13 cellular contexts compared by ENCODE assay signal in the genomic region with DNA sequence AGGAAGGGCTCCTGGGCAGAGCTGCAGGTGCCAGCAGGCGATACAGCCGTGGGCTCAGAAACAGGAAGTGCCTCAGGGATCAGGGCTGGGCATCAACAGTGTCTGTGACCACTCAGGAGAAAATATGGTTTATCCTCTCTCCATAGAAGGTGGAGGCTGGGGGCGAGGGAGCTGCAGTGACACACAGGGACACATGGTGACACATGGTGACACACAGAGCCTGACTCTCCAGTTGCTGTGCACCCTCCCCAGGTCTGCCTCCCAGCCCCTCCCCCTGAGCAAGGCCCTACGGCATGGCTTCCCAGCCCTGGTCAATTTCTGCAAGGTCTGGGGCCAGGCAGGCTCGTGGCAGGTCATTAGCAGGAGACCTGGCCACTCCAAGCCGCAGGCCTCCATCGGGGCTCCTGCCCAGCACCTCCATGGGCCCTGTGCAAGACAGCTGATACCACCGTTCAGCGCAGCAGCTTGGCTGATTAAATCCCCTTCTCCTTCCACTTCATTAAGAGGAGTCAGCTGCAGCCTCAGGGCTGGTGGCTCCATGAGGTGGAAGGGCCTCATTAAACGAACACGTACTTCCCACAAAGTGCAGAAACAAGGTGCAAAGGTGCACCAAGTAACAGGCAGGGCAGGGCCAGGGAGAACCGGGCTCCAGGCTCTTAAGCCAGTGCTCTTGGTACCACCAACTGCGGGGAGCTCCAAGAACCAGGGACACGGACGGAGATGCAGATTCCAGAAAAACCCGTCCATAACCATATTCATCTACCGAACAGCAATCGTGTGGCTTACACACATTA.
DNase-seq lines count a peak whose midpoint lies in the region; ATAC-seq, FAIRE-seq and TF ChIP-seq lines count a peak whose summit lies in the region.
"Had no signal": no experiment of that assay in that cellular context is flagged by ENCODE, and none has a peak within 500 bp of the region (broad histone marks: within the 10 kb centered on the region; RNA-seq: fewer than 3 reads in every experiment).

No MANE protein-coding gene starts in this region.

- no peak for TF ChIP-seq EP300 in transverse colon (IDR thresholded peaks at IDR 0.05; ENCODE audit: low read depth)

- no peak for TF ChIP-seq POLR2A in transverse colon (IDR thresholded peaks at IDR 0.05)

- 81 to 90% methylated on average over 2 to 18 of the region's 18 CpGs for WGBS in transverse colon (ENCODE audit: low coverage in 1 of 2), 2 donors

- H3K27ac ChIP-seq in transverse colon: peak overlapping the region in 3 of 4 donors; percentile 7 to 34 (median 16)
- H3K27ac ChIP-seq: right atrium auricular region had no signal

- H3K9me3 Mint-ChIP-seq in activated CD4-positive, alpha-beta memory T cell treated with anti-CD3 and anti-CD28 coated beads for 36 hours: no peaks in the 10 kb centered on the region
- no peaks in the 10 kb centered on the region for H3K9me3 Mint-ChIP-seq in activated CD4-positive, alpha-beta memory T cell treated with anti-CD3 and anti-CD28 coated beads, Interleukin-2, amount 10 ng/mL, durations not matched to agents 7 days and 5 days
- H3K9me3 Mint-ChIP-seq: activated T-cell treated with anti-CD3 and anti-CD28 coated beads, Interleukin-2, amount 50 U/mL, for 72 hours had no signal

- H3K36me3 ChIP-seq in transverse colon: no peaks in the 10 kb centered on the region
- H3K36me3 ChIP-seq: right atrium auricular region had no signal

- in situ Hi-C loops in transverse colon (cut with MboI; ENCODE audit: low pct_ligation_motif_present in 1 of 4, low pct_unique_long_range_greater_than_20kb in 1 of 4, low sequenced_read_pairs in 3 of 4): loop anchor here in 1 of 4 donors (25.0 kb wide), 1 partner anchor 345 kb away; no protein-coding TSS in a partner anchor

- no peak overlapping the region for H3K4me3 Mint-ChIP-seq in activated CD4-positive, alpha-beta memory T cell treated with anti-CD3 and anti-CD28 coated beads for 36 hours
- no peak overlapping the region for H3K4me3 Mint-ChIP-seq in activated CD4-positive, alpha-beta memory T cell treated with anti-CD3 and anti-CD28 coated beads, Interleukin-2, amount 10 ng/mL, durations not matched to agents 7 days and 5 days
- H3K4me3 Mint-ChIP-seq: activated T-cell treated with anti-CD3 and anti-CD28 coated beads, Interleukin-2, amount 50 U/mL, for 72 hours had no signal

- H3K4me3 ChIP-seq in epithelial cell of esophagus (ENCODE audit: low read length) (no peak overlapping the region), transverse colon (no peak overlapping the region)
- H3K4me3 ChIP-seq: right atrium auricular region had no signal

- no peaks in the 10 kb centered on the region for H3K36me3 Mint-ChIP-seq in activated CD4-positive, alpha-beta memory T cell treated with anti-CD3 and anti-CD28 coated beads for 36 hours
- no peaks in the 10 kb centered on the region for H3K36me3 Mint-ChIP-seq in activated CD4-positive, alpha-beta memory T cell treated with anti-CD3 and anti-CD28 coated beads, Interleukin-2, amount 10 ng/mL, durations not matched to agents 7 days and 5 days (ENCODE audit: low read depth)

- no peaks in the 10 kb centered on the region for H3K27me3 Mint-ChIP-seq in activated CD4-positive, alpha-beta memory T cell treated with anti-CD3 and anti-CD28 coated beads for 36 hours
- H3K27me3 Mint-ChIP-seq in activated CD4-positive, alpha-beta memory T cell treated with anti-CD3 and anti-CD28 coated beads, Interleukin-2, amount 10 ng/mL, durations not matched to agents 7 days and 5 days: no peaks in the 10 kb centered on the region

- POLR2A ChIA-PET in activated CD4-positive, alpha-beta memory T cell treated with anti-CD3 and anti-CD28 coated beads for 36 hours (lab: Charles Lee): no interaction called here
- POLR2A ChIA-PET in activated CD4-positive, alpha-beta memory T cell treated with anti-CD3 and anti-CD28 coated beads, Interleukin-2, amount 10 ng/mL, durations not matched to agents 7 days and 5 days (lab: Charles Lee): no interaction called here

- no peaks in the 10 kb centered on the region for H3K27me3 ChIP-seq in transverse colon
- H3K27me3 ChIP-seq: right atrium auricular region had no signal

- peaks cover 20 to 34% (median 29%) of the 10 kb centered on the region in 4 donors for H3K4me1 ChIP-seq in transverse colon

- peaks cover 6% of the 10 kb centered on the region for H3K4me1 Mint-ChIP-seq in activated CD4-positive, alpha-beta memory T cell treated with anti-CD3 and anti-CD28 coated beads for 36 hours (ENCODE audit: low read depth)
- no peaks in the 10 kb centered on the region for H3K4me1 Mint-ChIP-seq in activated CD4-positive, alpha-beta memory T cell treated with anti-CD3 and anti-CD28 coated beads, Interleukin-2, amount 10 ng/mL, durations not matched to agents 7 days and 5 days

- CTCF ChIA-PET in activated CD4-positive, alpha-beta memory T cell treated with anti-CD3 and anti-CD28 coated beads for 36 hours (lab: Charles Lee): no interaction called here
- CTCF ChIA-PET in activated CD4-positive, alpha-beta memory T cell treated with anti-CD3 and anti-CD28 coated beads, Interleukin-2, amount 10 ng/mL, durations not matched to agents 7 days and 5 days (lab: Charles Lee): no interaction called here

- H3K9me3 ChIP-seq in transverse colon: no peaks in the 10 kb centered on the region
- H3K9me3 ChIP-seq: right atrium auricular region had no signal

- intact Hi-C loops in activated CD4-positive, alpha-beta memory T cell treated with anti-CD3 and anti-CD28 coated beads for 36 hours (cut with micrococcal nuclease): no loop called here
- intact Hi-C loops in transverse colon (cut with DNase I; ENCODE audit: low total_unique reads) (no loop called here), Right ventricle myocardium inferior (cut with DNase I) (no loop called here)

- TF ChIP-seq CTCF in epithelial cell of esophagus (IDR thresholded peaks at IDR 0.05; ENCODE audit: insufficient read depth, low read depth, low read length, missing control alignments): no peak
- no peak for TF ChIP-seq CTCF in transverse colon (IDR thresholded peaks at IDR 0.05)

- no peak overlapping the region for H3K27ac Mint-ChIP-seq in activated CD4-positive, alpha-beta memory T cell treated with anti-CD3 and anti-CD28 coated beads for 36 hours
- no peak overlapping the region for H3K27ac Mint-ChIP-seq in activated CD4-positive, alpha-beta memory T cell treated with anti-CD3 and anti-CD28 coated beads, Interleukin-2, amount 10 ng/mL, durations not matched to agents 7 days and 5 days
- H3K27ac Mint-ChIP-seq: activated T-cell treated with anti-CD3 and anti-CD28 coated beads, Interleukin-2, amount 50 U/mL, for 72 hours had no signal

- DNase-seq in activated CD4-positive, alpha-beta memory T cell treated with anti-CD3 and anti-CD28 coated beads for 36 hours: peak; percentile 18
- no peak for DNase-seq in activated CD4-positive, alpha-beta memory T cell treated with anti-CD3 and anti-CD28 coated beads, Interleukin-2, amount 10 ng/mL, durations not matched to agents 7 days and 5 days
- peak; percentile 9 for DNase-seq in RCC 7860 (ENCODE audit: low spot score)
- DNase-seq in epithelial cell of esophagus (ENCODE audit: low read depth): peak; percentile 16
- DNase-seq in transverse colon: no peak
- DNase-seq in Right ventricle myocardium inferior (ENCODE audit: missing footprints): no peak
- DNase-seq: activated T-cell treated with anti-CD3 and anti-CD28 coated beads, Interleukin-2, amount 50 U/mL, for 72 hours; T-helper 9 cell had no signal

- ATAC-seq in GM19351 (IDR thresholded peaks at IDR 0.05; ENCODE audit: unreplicated experiment): no peak
- ATAC-seq in Right ventricle myocardium inferior: no peak
- ATAC-seq in GM21619 (IDR thresholded peaks at IDR 0.05; ENCODE audit: unreplicated experiment): no peak
- ATAC-seq: activated T-cell treated with anti-CD3 and anti-CD28 coated beads, Interleukin-2, amount 50 U/mL, for 72 hours had no signal

- FAIRE-seq in RCC 7860 (lab: Jason Lieb, UNC): no peak
- FAIRE-seq: endometrium, G401.6 had no signal

Comparison
In these comparisons a context has a peak if more than half of its experiments do, and no peak if none do; other contexts are left out.
1. DNase-seq: peak in activated CD4-positive, alpha-beta memory T cell treated with anti-CD3 and anti-CD28 coated beads for 36 hours (single experiment), RCC 7860 (single experiment) and epithelial cell of esophagus (single experiment); none in activated CD4-positive, alpha-beta memory T cell treated with anti-CD3 and anti-CD28 coated beads, Interleukin-2, amount 10 ng/mL, durations not matched to agents 7 days and 5 days (single experiment), transverse colon (single experiment) and Right ventricle myocardium inferior (single experiment).